In the genomic region with DNA sequence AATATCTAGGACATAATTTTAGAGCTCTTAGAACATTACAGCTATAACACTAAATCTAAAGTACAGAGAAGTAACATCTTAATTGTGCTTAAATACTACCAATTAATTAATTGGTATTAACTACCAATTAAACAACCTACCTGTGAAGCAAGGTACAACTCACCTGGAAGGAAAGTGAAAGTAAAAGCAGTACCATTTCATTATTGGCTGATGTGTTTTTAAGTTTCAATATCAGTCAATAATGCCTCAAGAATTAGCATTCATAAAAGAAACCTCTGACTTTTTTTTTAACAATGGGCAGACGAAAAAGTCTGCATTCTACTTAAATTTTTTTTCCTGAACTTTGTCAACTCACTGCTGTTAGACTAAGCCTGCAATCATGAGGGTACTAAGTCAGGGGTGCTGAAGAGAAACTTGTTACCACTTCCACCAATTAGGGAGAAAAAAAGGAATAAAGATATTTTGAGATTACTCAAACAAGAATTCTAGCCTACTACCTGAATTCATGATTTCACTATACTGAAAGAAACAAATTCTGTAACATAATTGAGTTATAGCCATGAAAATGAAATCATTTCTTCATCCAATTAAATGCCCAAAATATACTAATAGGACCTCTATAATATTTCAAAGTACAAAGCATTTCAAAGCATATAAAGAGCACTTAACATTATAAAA, we compare ENCODE assay signal across 14 cellular contexts. TPM values are rescaled to one million over a fixed set of nuclear protein-coding genes. Genes with fewer than 3 reads are reported as not detected.
A peak's percentile ranks its signal among the peaks of the same experiment; 100 is the strongest.
DNase-seq lines count a peak whose midpoint lies in the region; ATAC-seq, FAIRE-seq and TF ChIP-seq lines count a peak whose summit lies in the region.
"Had no signal": no experiment of that assay in that cellular context is flagged by ENCODE, and none has a peak within 500 bp of the region (broad histone marks: within the 10 kb centered on the region; RNA-seq: fewer than 3 reads in every experiment).

No MANE protein-coding gene starts in this region.

- H3K4me3 Mint-ChIP-seq in activated naive CD4-positive, alpha-beta T cell treated with anti-CD3 and anti-CD28 coated beads, Interleukin-2, amount 50 U/mL, for 24 hours, result peak overlapping the region; percentile 68
- H3K4me3 Mint-ChIP-seq in activated naive CD8-positive, alpha-beta T cell treated with anti-CD3 and anti-CD28 coated beads for 36 hours, result no peak overlapping the region
- no peak overlapping the region for H3K4me3 Mint-ChIP-seq in GM23338

- H3K9me3 Mint-ChIP-seq in activated naive CD4-positive, alpha-beta T cell treated with anti-CD3 and anti-CD28 coated beads, Interleukin-2, amount 50 U/mL, for 24 hours, result no peaks in the 10 kb centered on the region
- no peaks in the 10 kb centered on the region for H3K9me3 Mint-ChIP-seq in activated naive CD8-positive, alpha-beta T cell treated with anti-CD3 and anti-CD28 coated beads for 36 hours
- H3K9me3 Mint-ChIP-seq in GM23338, result no peaks in the 10 kb centered on the region

- no peak overlapping the region for H3K27ac ChIP-seq in small intestine (ENCODE audit: low read depth in 1 of 2, low read length in 1 of 2)
- no peak overlapping the region for H3K27ac ChIP-seq in osteoblast (ENCODE audit: low read depth, low read length)
- no peak overlapping the region for H3K27ac ChIP-seq in GM23338 (ENCODE audit: low read depth)
- H3K27ac ChIP-seq: coronary artery, prostate gland, SJSA1 had no signal

- peak; percentile 45 for ATAC-seq in HG03432 (IDR thresholded peaks at IDR 0.05; ENCODE audit: unreplicated experiment)
- no peak for ATAC-seq in GM23338
- ATAC-seq in GM21723 (IDR thresholded peaks at IDR 0.05; ENCODE audit: unreplicated experiment), result no peak

- H3K27me3 Mint-ChIP-seq in activated naive CD4-positive, alpha-beta T cell treated with anti-CD3 and anti-CD28 coated beads, Interleukin-2, amount 50 U/mL, for 24 hours, result no peaks in the 10 kb centered on the region
- H3K27me3 Mint-ChIP-seq in activated naive CD8-positive, alpha-beta T cell treated with anti-CD3 and anti-CD28 coated beads for 36 hours, result no peaks in the 10 kb centered on the region
- peaks cover 3% of the 10 kb centered on the region for H3K27me3 Mint-ChIP-seq in GM23338 (ENCODE audit: insufficient read depth, low read depth, poor library complexity)

- H3K4me3 ChIP-seq in small intestine (ENCODE audit: low read depth in 1 of 2, low read length in 2 of 2) (no peak overlapping the region), osteoblast (ENCODE audit: insufficient read depth, low read length) (no peak overlapping the region), GM23338 (no peak overlapping the region)
- H3K4me3 ChIP-seq: coronary artery, prostate gland, SJSA1 had no signal

- H3K79me2 ChIP-seq in osteoblast (ENCODE audit: insufficient read depth, low read length) (peaks cover 73% of the 10 kb centered on the region), GM23338 (replicated peaks; ENCODE audit: insufficient read depth) (peaks cover 88% of the 10 kb centered on the region)

- DNase-seq in activated naive CD4-positive, alpha-beta T cell (lab: John Stamatoyannopoulos, UW), result no peak
- DNase-seq in activated naive CD8-positive, alpha-beta T cell treated with anti-CD3 and anti-CD28 coated beads for 36 hours, result no peak
- DNase-seq in small intestine, result peak; percentile 61
- DNase-seq in osteoblast (ENCODE audit: insufficient read length, low spot score, missing footprints), result no peak
- no peak for DNase-seq in GM23338 (ENCODE audit: low spot score)
- DNase-seq: DMS53; kidney glomerular epithelial cell; stimulated activated CD4-positive, alpha-beta T cell treated with anti-CD3 and anti-CD28 coated beads, Interleukin-12 subunit alpha, Interleukin-12 subunit beta, amount 100 ng/mL, for 4 hours had no signal

- H3K4me1 Mint-ChIP-seq in activated naive CD4-positive, alpha-beta T cell treated with anti-CD3 and anti-CD28 coated beads, Interleukin-2, amount 50 U/mL, for 24 hours, result peaks cover 42% of the 10 kb centered on the region
- peaks cover 26% of the 10 kb centered on the region for H3K4me1 Mint-ChIP-seq in activated naive CD8-positive, alpha-beta T cell treated with anti-CD3 and anti-CD28 coated beads for 36 hours
- H3K4me1 Mint-ChIP-seq in GM23338, result no peaks in the 10 kb centered on the region; the same call in 2 of the 3 replicates

- peaks cover 9% of the 10 kb centered on the region for H3K36me3 Mint-ChIP-seq in activated naive CD4-positive, alpha-beta T cell treated with anti-CD3 and anti-CD28 coated beads, Interleukin-2, amount 50 U/mL, for 24 hours
- H3K36me3 Mint-ChIP-seq in activated naive CD8-positive, alpha-beta T cell treated with anti-CD3 and anti-CD28 coated beads for 36 hours, result peaks cover 14% of the 10 kb centered on the region
- peaks cover 8% of the 10 kb centered on the region; the same call in 2 of the 3 replicates for H3K36me3 Mint-ChIP-seq in GM23338 (ENCODE audit: low read depth)

- H2AFZ ChIP-seq in osteoblast (ENCODE audit: low read length) (no peak overlapping the region), GM23338 (no peak overlapping the region)

- H3K27ac Mint-ChIP-seq in activated naive CD4-positive, alpha-beta T cell treated with anti-CD3 and anti-CD28 coated beads, Interleukin-2, amount 50 U/mL, for 24 hours, result peak overlapping the region; percentile 76
- H3K27ac Mint-ChIP-seq in activated naive CD8-positive, alpha-beta T cell treated with anti-CD3 and anti-CD28 coated beads for 36 hours, result peak overlapping the region; percentile 63
- H3K27ac Mint-ChIP-seq in GM23338, result no peak overlapping the region

- H3K27me3 ChIP-seq in small intestine (ENCODE audit: control insufficient read depth in 2 of 2, insufficient read depth in 2 of 2, low read length in 2 of 2), result no peaks in the 10 kb centered on the region
- H3K27me3 ChIP-seq in osteoblast (ENCODE audit: insufficient read depth, low read length), result no peaks in the 10 kb centered on the region
- no peaks in the 10 kb centered on the region for H3K27me3 ChIP-seq in GM23338 (ENCODE audit: insufficient read depth)
- H3K27me3 ChIP-seq: SJSA1 had no signal

- H3K4me2 ChIP-seq in osteoblast (ENCODE audit: insufficient read depth, low read length) (no peak overlapping the region), GM23338 (no peak overlapping the region)

- 5 to 26% (median 6%) methylated on average over 1 of the region's 1 CpG for WGBS in small intestine, 3 donors

- H3K4me1 ChIP-seq in small intestine (ENCODE audit: control insufficient read depth in 2 of 2, insufficient read depth in 1 of 2, low read depth in 1 of 2, low read length in 1 of 2) (no peaks in the 10 kb centered on the region), osteoblast (ENCODE audit: insufficient read depth, low read length) (peaks cover 14% of the 10 kb centered on the region), GM23338 (ENCODE audit: insufficient read depth) (no peaks in the 10 kb centered on the region)
- H3K4me1 ChIP-seq: prostate gland, SJSA1 had no signal

- H3F3A ChIP-seq in GM23338 (replicated peaks; ENCODE audit: low read depth), result no peaks in the 10 kb centered on the region

- TF ChIP-seq CTCF in osteoblast (IDR thresholded peaks at IDR 0.05; ENCODE audit: extremely low read depth, low read depth, low read length), result no peak
- TF ChIP-seq CTCF in GM23338 (conservative IDR thresholded peaks at IDR 0.05; ENCODE audit: low read depth in 2 of 2), result no peak

- FAIRE-seq in small intestine (lab: Jason Lieb, UNC), result no peak

- H3K36me3 ChIP-seq in small intestine (ENCODE audit: control insufficient read depth in 2 of 2, insufficient read depth in 2 of 2, low read length in 2 of 2) (peaks cover 0 to 1% of the 10 kb centered on the region in 2 donors), osteoblast (ENCODE audit: insufficient read depth, low read length) (peaks cover 2% of the 10 kb centered on the region), GM23338 (ENCODE audit: insufficient read depth) (peaks cover 4% of the 10 kb centered on the region; the same call in 1 of the 2 replicates)
- H3K36me3 ChIP-seq: prostate gland had no signal

- H3K9me2 ChIP-seq in GM23338 (ENCODE audit: insufficient read depth), result no peaks in the 10 kb centered on the region

- H3K9me3 ChIP-seq in small intestine (ENCODE audit: control insufficient read depth, low read depth), result no peaks in the 10 kb centered on the region
- H3K9me3 ChIP-seq in osteoblast (ENCODE audit: low read depth, low read length), result no peaks in the 10 kb centered on the region
- H3K9me3 ChIP-seq: prostate gland, SJSA1 had no signal

- peaks cover 7% of the 10 kb centered on the region for H4K20me1 ChIP-seq in osteoblast (ENCODE audit: insufficient read depth, low read length)
- H4K20me1 ChIP-seq in GM23338 (replicated peaks; ENCODE audit: insufficient read depth), result peaks cover 12% of the 10 kb centered on the region

RNA-seq across cellular contexts. Expression of a gene that starts 19.9 kb away (rescaled TPM):
- total RNA-seq in activated naive CD8-positive, alpha-beta T cell treated with anti-CD3 and anti-CD28 coated beads for 36 hours, result 10 to 100 TPM; 35.8 to 38.2 TPM
- polyA plus RNA-seq in small intestine (10 to 100 TPM; 11.3 to 44.6 (median 36.2) TPM), GM23338 (2016; fragmentation: Nextera tagmentation; extraction: Ambion mirVana) (72.0 and 78.5 TPM in 2 replicates)
- total RNA-seq in osteoblast, result 15.0 and 15.9 TPM in 2 replicates
- 23.6 and 29.0 TPM in 2 replicates for total RNA-seq in GM23338 (2014; rRNA removed; shearing (Covaris generic))

RNA-seq across cellular contexts. Expression of a gene that starts 46.0 kb away (rescaled TPM):
- 10 to 100 TPM; 10.4 TPM for total RNA-seq in activated naive CD8-positive, alpha-beta T cell treated with anti-CD3 and anti-CD28 coated beads for 36 hours
- polyA plus RNA-seq in small intestine, result 1 to 10 TPM; 5.9 to 9.8 (median 9.1) TPM
- total RNA-seq in osteoblast, result 24.5 and 29.3 TPM in 2 replicates
- 40.4 and 63.9 TPM in 2 replicates for total RNA-seq in GM23338 (2014; rRNA removed; shearing (Covaris generic))
- polyA plus RNA-seq in GM23338 (2016; fragmentation: Nextera tagmentation; extraction: Ambion mirVana), result 18.0 and 20.2 TPM in 2 replicates
